ENCODE assay signal across 2 cellular contexts in the genomic region with DNA sequence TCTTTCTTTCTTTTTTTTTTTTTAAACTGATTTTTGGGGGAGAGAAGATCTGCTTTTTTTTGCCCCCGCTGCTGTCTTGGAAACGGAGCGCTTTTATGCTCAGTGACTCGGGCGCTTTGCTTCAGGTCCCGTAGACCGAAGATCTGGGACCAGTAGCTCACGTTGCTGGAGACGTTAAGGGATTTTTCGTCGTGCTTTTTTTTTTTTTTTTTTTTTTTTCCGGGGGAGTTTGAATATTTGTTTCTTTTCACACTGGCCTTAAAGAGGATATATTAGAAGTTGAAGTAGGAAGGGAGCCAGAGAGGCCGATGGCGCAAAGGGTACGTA.
TF ChIP-seq lines count a peak whose summit lies in the region.

No MANE protein-coding gene starts in this region.

TF ChIP-seq in SK-N-SH, 30 proteins besides CTCF, POLR2A, EP300 and RAD21 (continued from another document):
- TF ChIP-seq, protein P1, sequence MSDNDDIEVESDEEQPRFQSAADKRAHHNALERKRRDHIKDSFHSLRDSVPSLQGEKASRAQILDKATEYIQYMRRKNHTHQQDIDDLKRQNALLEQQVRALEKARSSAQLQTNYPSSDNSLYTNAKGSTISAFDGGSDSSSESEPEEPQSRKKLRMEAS (IDR thresholded peaks at IDR 0.05; ENCODE audit: low read depth): no peak
- no peak for TF ChIP-seq EZH2phosphoT487 (IDR thresholded peaks at IDR 0.05; ENCODE audit: borderline replicate concordance, low read depth)
- TF ChIP-seq NFIC (IDR thresholded peaks at IDR 0.05; ENCODE audit: borderline replicate concordance): no peak
- TF ChIP-seq JUND (IDR thresholded peaks at IDR 0.05): no peak
- TF ChIP-seq GABPA (IDR thresholded peaks at IDR 0.05; ENCODE audit: low read depth): no peak
- TF ChIP-seq, protein P2, sequence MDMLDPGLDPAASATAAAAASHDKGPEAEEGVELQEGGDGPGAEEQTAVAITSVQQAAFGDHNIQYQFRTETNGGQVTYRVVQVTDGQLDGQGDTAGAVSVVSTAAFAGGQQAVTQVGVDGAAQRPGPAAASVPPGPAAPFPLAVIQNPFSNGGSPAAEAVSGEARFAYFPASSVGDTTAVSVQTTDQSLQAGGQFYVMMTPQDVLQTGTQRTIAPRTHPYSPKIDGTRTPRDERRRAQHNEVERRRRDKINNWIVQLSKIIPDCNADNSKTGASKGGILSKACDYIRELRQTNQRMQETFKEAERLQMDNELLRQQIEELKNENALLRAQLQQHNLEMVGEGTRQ (IDR thresholded peaks at IDR 0.05; ENCODE audit: borderline replicate concordance, low read depth, low read length): no peak
- no peak for TF ChIP-seq RCOR1 (IDR thresholded peaks at IDR 0.05; ENCODE audit: low read length)
- no peak for TF ChIP-seq TEAD4 (IDR thresholded peaks at IDR 0.05; ENCODE audit: borderline replicate concordance, insufficient read depth)

TF ChIP-seq in SK-N-SH treated with all-trans-retinoic acid at 6 μM for 48 hours, 23 proteins besides CTCF, POLR2A, EP300 and RAD21 (continued from another document):
- TF ChIP-seq ZNF8 (CRISPR knock-in tag; IDR thresholded peaks at IDR 0.05) (no peak), CSDC2 (CRISPR knock-in tag; IDR thresholded peaks at IDR 0.05) (no peak), ARNTL (CRISPR knock-in tag; IDR thresholded peaks at IDR 0.05; ENCODE audit: borderline replicate concordance, low read depth) (no peak), OSR1 (CRISPR knock-in tag; IDR thresholded peaks at IDR 0.05) (no peak), PPARA (CRISPR knock-in tag; IDR thresholded peaks at IDR 0.05; ENCODE audit: borderline replicate concordance) (no peak), TOX (CRISPR knock-in tag; IDR thresholded peaks at IDR 0.05; ENCODE audit: borderline replicate concordance) (no peak), ZC3H10 (CRISPR knock-in tag; IDR thresholded peaks at IDR 0.05) (no peak)
- TF ChIP-seq, protein P3, sequence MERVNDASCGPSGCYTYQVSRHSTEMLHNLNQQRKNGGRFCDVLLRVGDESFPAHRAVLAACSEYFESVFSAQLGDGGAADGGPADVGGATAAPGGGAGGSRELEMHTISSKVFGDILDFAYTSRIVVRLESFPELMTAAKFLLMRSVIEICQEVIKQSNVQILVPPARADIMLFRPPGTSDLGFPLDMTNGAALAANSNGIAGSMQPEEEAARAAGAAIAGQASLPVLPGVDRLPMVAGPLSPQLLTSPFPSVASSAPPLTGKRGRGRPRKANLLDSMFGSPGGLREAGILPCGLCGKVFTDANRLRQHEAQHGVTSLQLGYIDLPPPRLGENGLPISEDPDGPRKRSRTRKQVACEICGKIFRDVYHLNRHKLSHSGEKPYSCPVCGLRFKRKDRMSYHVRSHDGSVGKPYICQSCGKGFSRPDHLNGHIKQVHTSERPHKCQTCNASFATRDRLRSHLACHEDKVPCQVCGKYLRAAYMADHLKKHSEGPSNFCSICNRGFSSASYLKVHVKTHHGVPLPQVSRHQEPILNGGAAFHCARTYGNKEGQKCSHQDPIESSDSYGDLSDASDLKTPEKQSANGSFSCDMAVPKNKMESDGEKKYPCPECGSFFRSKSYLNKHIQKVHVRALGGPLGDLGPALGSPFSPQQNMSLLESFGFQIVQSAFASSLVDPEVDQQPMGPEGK (CRISPR knock-in tag; IDR thresholded peaks at IDR 0.05; ENCODE audit: borderline replicate concordance): no peak
- TF ChIP-seq, protein P4, sequence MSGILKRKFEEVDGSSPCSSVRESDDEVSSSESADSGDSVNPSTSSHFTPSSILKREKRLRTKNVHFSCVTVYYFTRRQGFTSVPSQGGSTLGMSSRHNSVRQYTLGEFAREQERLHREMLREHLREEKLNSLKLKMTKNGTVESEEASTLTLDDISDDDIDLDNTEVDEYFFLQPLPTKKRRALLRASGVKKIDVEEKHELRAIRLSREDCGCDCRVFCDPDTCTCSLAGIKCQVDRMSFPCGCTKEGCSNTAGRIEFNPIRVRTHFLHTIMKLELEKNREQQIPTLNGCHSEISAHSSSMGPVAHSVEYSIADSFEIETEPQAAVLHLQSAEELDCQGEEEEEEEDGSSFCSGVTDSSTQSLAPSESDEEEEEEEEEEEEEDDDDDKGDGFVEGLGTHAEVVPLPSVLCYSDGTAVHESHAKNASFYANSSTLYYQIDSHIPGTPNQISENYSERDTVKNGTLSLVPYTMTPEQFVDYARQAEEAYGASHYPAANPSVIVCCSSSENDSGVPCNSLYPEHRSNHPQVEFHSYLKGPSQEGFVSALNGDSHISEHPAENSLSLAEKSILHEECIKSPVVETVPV (CRISPR knock-in tag; IDR thresholded peaks at IDR 0.05): no peak
